ENCODE assay signal across 9 cellular contexts in the genomic region with DNA sequence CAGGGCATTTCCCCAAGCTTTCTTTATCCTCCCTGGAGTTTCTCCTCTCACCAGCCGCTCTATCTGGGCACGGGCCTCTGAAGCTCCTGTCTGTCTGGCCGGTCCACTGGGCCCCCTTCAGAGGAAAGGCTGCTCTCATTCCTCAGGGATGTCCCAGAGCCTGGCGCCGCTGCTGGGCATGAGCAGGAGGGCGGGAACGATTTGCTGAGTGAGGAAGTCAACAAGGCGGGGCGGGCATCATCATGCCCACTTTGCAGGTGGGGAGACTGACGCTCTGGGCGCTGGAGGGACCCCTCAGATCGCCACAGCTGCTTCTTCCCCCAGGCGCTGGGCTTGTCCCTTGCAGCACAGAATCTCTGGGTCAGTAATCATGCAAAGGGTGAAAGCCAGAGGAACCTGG.
DNase-seq lines count a peak whose midpoint lies in the region; ATAC-seq and TF ChIP-seq lines count a peak whose summit lies in the region.
"Had no signal": no experiment of that assay in that cellular context is flagged by ENCODE, and none has a peak within 500 bp of the region (broad histone marks: within the 10 kb centered on the region; RNA-seq: fewer than 3 reads in every experiment).

No MANE protein-coding gene starts in this region.

- no peak for TF ChIP-seq CTCF in hepatocyte (IDR thresholded peaks at IDR 0.05; ENCODE audit: poor library complexity)

- no peaks in the 10 kb centered on the region for H3K9me3 ChIP-seq in adipocyte (ENCODE audit: control insufficient read depth, low read length)
- H3K9me3 ChIP-seq in hepatocyte (ENCODE audit: low read depth): no peaks in the 10 kb centered on the region
- H3K9me3 ChIP-seq in effector memory CD4-positive, alpha-beta T cell (ENCODE audit: control insufficient read depth, low read length): no peaks in the 10 kb centered on the region

- ATAC-seq in GM19467 (IDR thresholded peaks at IDR 0.05; ENCODE audit: unreplicated experiment): no peak
- ATAC-seq: T-helper 17 cell had no signal

- DNase-seq in DMS114 treated with DMSO at 0.1 percent for 48 hours (lab: John Stamatoyannopoulos, UW; ENCODE audit: unreplicated experiment) (peak; percentile 2), adipocyte (ENCODE audit: low read depth) (no peak), hepatocyte (ENCODE audit: low spot score) (peak; percentile 23), posterior cingulate gyrus (peak in 8 of 10 donors; percentile 32 to 92 (median 44)), islet precursor cell (no peak)
- DNase-seq in effector memory CD4-positive, alpha-beta T cell: no peak
- no peak for DNase-seq in activated CD8-positive, alpha-beta memory T cell treated with anti-CD3 and anti-CD28 coated beads, Interleukin-2, amount 50 U/mL, for 48 hours
- DNase-seq: T-helper 17 cell had no signal

- H3K4me1 ChIP-seq in adipocyte (ENCODE audit: control insufficient read depth, insufficient read depth, low read length) (no peaks in the 10 kb centered on the region), hepatocyte (ENCODE audit: insufficient read depth) (peaks cover 4% of the 10 kb centered on the region)
- H3K4me1 ChIP-seq in effector memory CD4-positive, alpha-beta T cell (ENCODE audit: control insufficient read depth, insufficient read depth, low read length, poor library complexity, severe bottlenecking): no peaks in the 10 kb centered on the region

- H3K4me3 ChIP-seq in adipocyte (ENCODE audit: low read length) (peak overlapping the region; percentile 56), hepatocyte (no peak overlapping the region)
- H3K4me3 ChIP-seq in effector memory CD4-positive, alpha-beta T cell (ENCODE audit: insufficient read depth, low read depth, low read length, poor library complexity, severe bottlenecking): no peak overlapping the region

- H2AFZ ChIP-seq in hepatocyte: peak overlapping the region; percentile 63

- H3K9me2 ChIP-seq in hepatocyte (replicated peaks; ENCODE audit: insufficient read depth): no peaks in the 10 kb centered on the region

- no peak overlapping the region for H3K9ac ChIP-seq in adipocyte (ENCODE audit: low read length)

- 44% methylated on average over 13 of the region's 13 CpGs for WGBS in hepatocyte (ENCODE audit: low lambda C conversion rate, missing lambda C conversion rate)

- peak overlapping the region; percentile 98 for H3K4me2 ChIP-seq in hepatocyte

- H4K20me1 ChIP-seq in hepatocyte (ENCODE audit: insufficient read depth, poor library complexity, severe bottlenecking): no peaks in the 10 kb centered on the region

- H3K36me3 ChIP-seq in adipocyte (ENCODE audit: control insufficient read depth, insufficient read depth, low read length, severe bottlenecking) (no peaks in the 10 kb centered on the region), hepatocyte (replicated peaks; ENCODE audit: insufficient read depth, low read depth) (no peaks in the 10 kb centered on the region)
- no peaks in the 10 kb centered on the region for H3K36me3 ChIP-seq in effector memory CD4-positive, alpha-beta T cell (ENCODE audit: control insufficient read depth, insufficient read depth, low read length)

- H3K27me3 ChIP-seq in adipocyte (replicated peaks; ENCODE audit: control insufficient read depth, insufficient read depth, low read length) (peaks cover 54% of the 10 kb centered on the region), hepatocyte (peaks cover 18% of the 10 kb centered on the region)
- H3K27me3 ChIP-seq in effector memory CD4-positive, alpha-beta T cell (replicated peaks; ENCODE audit: control insufficient read depth, insufficient read depth, low read length, poor library complexity, severe bottlenecking): peaks cover 11% of the 10 kb centered on the region

- intact Hi-C loops in posterior cingulate gyrus (cut with DNase I): loop anchor here (1.0 to 5.0 kb wide), 3 partner anchors 225 to 870 kb away; no protein-coding TSS in a partner anchor

- H3K27ac ChIP-seq in hepatocyte: no peak overlapping the region
- no peak overlapping the region for H3K27ac ChIP-seq in effector memory CD4-positive, alpha-beta T cell (ENCODE audit: insufficient read depth, low read length, poor library complexity, severe bottlenecking)

- H3K79me2 ChIP-seq in hepatocyte: no peaks in the 10 kb centered on the region

Comparison
In these comparisons a context has a peak if more than half of its experiments do, and no peak if none do; other contexts are left out.
1. DNase-seq: peak in DMS114 treated with DMSO at 0.1 percent for 48 hours (single experiment), hepatocyte (single experiment) and posterior cingulate gyrus (8 of 10); none in adipocyte (single experiment), effector memory CD4-positive, alpha-beta T cell (0 of 3), activated CD8-positive, alpha-beta memory T cell treated with anti-CD3 and anti-CD28 coated beads, Interleukin-2, amount 50 U/mL, for 48 hours (single experiment) and islet precursor cell (single experiment).